ENCODE assay signal across 1 cellular context in the genomic region with DNA sequence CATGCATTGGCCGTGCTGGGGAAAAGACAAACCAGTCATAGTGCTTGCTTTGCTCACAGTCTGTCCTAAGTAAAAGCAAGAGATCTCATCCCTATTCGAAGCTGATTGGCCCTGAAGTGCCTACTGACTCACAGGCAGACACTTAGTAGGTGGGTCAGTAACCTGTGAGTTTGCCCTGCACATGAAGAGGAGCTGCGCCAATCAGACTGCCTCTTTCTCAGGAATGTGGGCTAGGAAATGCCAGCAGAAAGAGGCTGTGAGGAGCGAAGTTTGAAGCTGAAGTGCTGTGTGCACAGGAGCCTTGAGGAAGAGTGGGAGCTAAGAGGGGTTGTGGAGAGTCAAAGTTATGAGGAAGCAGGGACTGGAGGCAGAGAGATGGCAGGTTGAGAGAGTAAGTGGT.
TF ChIP-seq lines count a peak whose summit lies in the region.

No MANE protein-coding gene starts in this region.

TF ChIP-seq in GM23338, 12 proteins besides CTCF, POLR2A, EP300 and RAD21 (continued from another document):
- TF ChIP-seq, protein P1, sequence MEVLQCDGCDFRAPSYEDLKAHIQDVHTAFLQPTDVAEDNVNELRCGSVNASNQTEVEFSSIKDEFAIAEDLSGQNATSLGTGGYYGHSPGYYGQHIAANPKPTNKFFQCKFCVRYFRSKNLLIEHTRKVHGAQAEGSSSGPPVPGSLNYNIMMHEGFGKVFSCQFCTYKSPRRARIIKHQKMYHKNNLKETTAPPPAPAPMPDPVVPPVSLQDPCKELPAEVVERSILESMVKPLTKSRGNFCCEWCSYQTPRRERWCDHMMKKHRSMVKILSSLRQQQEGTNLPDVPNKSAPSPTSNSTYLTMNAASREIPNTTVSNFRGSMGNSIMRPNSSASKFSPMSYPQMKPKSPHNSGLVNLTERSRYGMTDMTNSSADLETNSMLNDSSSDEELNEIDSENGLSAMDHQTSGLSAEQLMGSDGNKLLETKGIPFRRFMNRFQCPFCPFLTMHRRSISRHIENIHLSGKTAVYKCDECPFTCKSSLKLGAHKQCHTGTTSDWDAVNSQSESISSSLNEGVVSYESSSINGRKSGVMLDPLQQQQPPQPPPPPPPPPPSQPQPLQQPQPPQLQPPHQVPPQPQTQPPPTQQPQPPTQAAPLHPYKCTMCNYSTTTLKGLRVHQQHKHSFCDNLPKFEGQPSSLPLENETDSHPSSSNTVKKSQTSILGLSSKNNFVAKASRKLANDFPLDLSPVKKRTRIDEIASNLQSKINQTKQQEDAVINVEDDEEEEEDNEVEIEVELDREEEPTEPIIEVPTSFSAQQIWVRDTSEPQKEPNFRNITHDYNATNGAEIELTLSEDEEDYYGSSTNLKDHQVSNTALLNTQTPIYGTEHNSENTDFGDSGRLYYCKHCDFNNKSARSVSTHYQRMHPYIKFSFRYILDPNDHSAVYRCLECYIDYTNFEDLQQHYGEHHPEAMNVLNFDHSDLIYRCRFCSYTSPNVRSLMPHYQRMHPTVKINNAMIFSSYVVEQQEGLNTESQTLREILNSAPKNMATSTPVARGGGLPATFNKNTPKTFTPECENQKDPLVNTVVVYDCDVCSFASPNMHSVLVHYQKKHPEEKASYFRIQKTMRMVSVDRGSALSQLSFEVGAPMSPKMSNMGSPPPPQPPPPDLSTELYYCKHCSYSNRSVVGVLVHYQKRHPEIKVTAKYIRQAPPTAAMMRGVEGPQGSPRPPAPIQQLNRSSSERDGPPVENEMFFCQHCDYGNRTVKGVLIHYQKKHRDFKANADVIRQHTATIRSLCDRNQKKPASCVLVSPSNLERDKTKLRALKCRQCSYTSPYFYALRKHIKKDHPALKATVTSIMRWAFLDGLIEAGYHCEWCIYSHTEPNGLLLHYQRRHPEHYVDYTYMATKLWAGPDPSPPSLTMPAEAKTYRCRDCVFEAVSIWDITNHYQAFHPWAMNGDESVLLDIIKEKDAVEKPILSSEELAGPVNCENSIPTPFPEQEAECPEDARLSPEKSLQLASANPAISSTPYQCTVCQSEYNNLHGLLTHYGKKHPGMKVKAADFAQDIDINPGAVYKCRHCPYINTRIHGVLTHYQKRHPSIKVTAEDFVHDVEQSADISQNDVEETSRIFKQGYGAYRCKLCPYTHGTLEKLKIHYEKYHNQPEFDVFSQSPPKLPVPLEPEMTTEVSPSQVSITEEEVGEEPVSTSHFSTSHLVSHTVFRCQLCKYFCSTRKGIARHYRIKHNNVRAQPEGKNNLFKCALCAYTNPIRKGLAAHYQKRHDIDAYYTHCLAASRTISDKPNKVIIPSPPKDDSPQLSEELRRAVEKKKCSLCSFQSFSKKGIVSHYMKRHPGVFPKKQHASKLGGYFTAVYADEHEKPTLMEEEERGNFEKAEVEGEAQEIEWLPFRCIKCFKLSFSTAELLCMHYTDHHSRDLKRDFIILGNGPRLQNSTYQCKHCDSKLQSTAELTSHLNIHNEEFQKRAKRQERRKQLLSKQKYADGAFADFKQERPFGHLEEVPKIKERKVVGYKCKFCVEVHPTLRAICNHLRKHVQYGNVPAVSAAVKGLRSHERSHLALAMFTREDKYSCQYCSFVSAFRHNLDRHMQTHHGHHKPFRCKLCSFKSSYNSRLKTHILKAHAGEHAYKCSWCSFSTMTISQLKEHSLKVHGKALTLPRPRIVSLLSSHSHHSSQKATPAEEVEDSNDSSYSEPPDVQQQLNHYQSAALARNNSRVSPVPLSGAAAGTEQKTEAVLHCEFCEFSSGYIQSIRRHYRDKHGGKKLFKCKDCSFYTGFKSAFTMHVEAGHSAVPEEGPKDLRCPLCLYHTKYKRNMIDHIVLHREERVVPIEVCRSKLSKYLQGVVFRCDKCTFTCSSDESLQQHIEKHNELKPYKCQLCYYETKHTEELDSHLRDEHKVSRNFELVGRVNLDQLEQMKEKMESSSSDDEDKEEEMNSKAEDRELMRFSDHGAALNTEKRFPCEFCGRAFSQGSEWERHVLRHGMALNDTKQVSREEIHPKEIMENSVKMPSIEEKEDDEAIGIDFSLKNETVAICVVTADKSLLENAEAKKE (CRISPR knock-in tag; IDR thresholded peaks at IDR 0.05): no peak
- TF ChIP-seq CREB1 (CRISPR knock-in tag; IDR thresholded peaks at IDR 0.05; ENCODE audit: low read depth): no peak
